In the genomic region with DNA sequence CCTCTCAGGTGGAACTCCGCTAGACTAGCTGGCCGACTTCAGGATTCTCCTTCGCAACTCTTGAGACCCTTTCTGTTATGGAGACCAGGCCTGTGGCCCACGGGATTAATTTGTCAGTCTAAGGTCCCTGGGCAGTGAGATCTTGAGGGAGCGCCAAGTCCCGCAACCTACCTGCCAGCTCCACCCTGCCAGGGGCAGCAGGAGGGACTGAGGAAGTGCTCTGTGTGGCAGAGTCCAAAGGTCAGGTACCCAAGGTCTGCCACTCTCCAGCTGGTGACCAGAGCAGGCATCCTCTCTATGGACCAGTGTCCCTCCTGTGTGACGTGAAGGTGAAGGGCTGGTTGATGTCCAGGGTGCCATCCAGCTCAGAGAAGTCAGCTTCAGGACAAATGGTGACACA, we compare ENCODE assay signal across 18 cellular contexts. TPM values are rescaled to one million over a fixed set of nuclear protein-coding genes. Genes with fewer than 3 reads are reported as not detected.
DNase-seq lines count a peak whose midpoint lies in the region; ATAC-seq and TF ChIP-seq lines count a peak whose summit lies in the region.
"Had no signal": no experiment of that assay in that cellular context is flagged by ENCODE, and none has a peak within 500 bp of the region (broad histone marks: within the 10 kb centered on the region; RNA-seq: fewer than 3 reads in every experiment).

No MANE protein-coding gene starts in this region.

- no peak for ATAC-seq in gastrocnemius medialis
- ATAC-seq in GM18502 (IDR thresholded peaks at IDR 0.05; ENCODE audit: poor library complexity, unreplicated experiment): no peak
- ATAC-seq in HG03039 (IDR thresholded peaks at IDR 0.05; ENCODE audit: unreplicated experiment): no peak

- H3K27ac ChIP-seq in gastrocnemius medialis: no peak overlapping the region
- H3K27ac ChIP-seq: BLaER1, HL-60 had no signal

- peak; percentile 7 for DNase-seq in COLO668 (lab: John Stamatoyannopoulos, UW; ENCODE audit: unreplicated experiment)
- DNase-seq in HT-29 (ENCODE audit: low spot score): peak; percentile 46
- peak; percentile 33 for DNase-seq in mesenteric fat pad (ENCODE audit: low spot score)
- peak; percentile 55 for DNase-seq in posterior vena cava (ENCODE audit: low spot score)
- DNase-seq in gastrocnemius medialis: no peak
- DNase-seq: 8988T; AML-193; CD8-positive, alpha-beta memory T cell; DMS79; HCEC 1CT; HFFc6; IMR-90 had no signal

- intact Hi-C loops in posterior vena cava (cut with DNase I) (loop anchor here in 1 of 2 donors (10.0 kb wide), 1 partner anchor 167 kb away; no protein-coding TSS in a partner anchor), gastrocnemius medialis (cut with DNase I; ENCODE audit: low total_unique reads) (no loop called here)

- H3K4me1 ChIP-seq in gastrocnemius medialis: peaks cover 0 to 4% of the 10 kb centered on the region in 2 donors

- in situ Hi-C loops in gastrocnemius medialis (cut with MboI; ENCODE audit: low sequenced_read_pairs in 4 of 4): loop anchor here in 1 of 4 donors (5.0 kb wide), 1 partner anchor 169 kb away; no protein-coding TSS in a partner anchor

- no peak overlapping the region for H3K4me3 ChIP-seq in gastrocnemius medialis
- H3K4me3 ChIP-seq: BLaER1 had no signal

- no peak for TF ChIP-seq CTCF in gastrocnemius medialis (IDR thresholded peaks at IDR 0.05 in 4 of 5, conservative IDR thresholded peaks at IDR 0.05 in 1 of 5)

- H3K36me3 ChIP-seq in gastrocnemius medialis: no peaks in the 10 kb centered on the region
- H3K36me3 ChIP-seq: BLaER1 had no signal

- H3K27me3 ChIP-seq in gastrocnemius medialis: peaks cover 13 to 17% (median 14%) of the 10 kb centered on the region in 3 donors
- H3K27me3 ChIP-seq: BLaER1 had no signal

- H3K9me3 ChIP-seq in gastrocnemius medialis: no peaks in the 10 kb centered on the region
- H3K9me3 ChIP-seq: BLaER1 had no signal

- TF ChIP-seq POLR2A in gastrocnemius medialis (IDR thresholded peaks at IDR 0.05): no peak

RNA-seq across cellular contexts. Expression of gene SPATA3, which starts 4.3 kb away (rescaled TPM):
- not detected in 2 replicates for total RNA-seq in HT-29 (2014; rRNA removed; shearing (Covaris generic))
- total RNA-seq in mesenteric fat pad: not detected
- not detected for total RNA-seq in posterior vena cava
- total RNA-seq in gastrocnemius medialis: not detected
- total RNA-seq: G401, H4, HFFc6, IMR-90 had no signal

RNA-seq across cellular contexts. Expression of gene C2orf72, which starts 45.7 kb away (rescaled TPM):
- total RNA-seq in HT-29 (2014; rRNA removed; shearing (Covaris generic)): 2.1 and 4.1 TPM in 2 replicates
- total RNA-seq in mesenteric fat pad (not detected), posterior vena cava (under 1 TPM in 1 of 2 donors, not detected in 1; 0.24 TPM), gastrocnemius medialis (under 1 TPM in 3 of 4 donors, not detected in 1; 0.10 to 0.44 (median 0.15) TPM)
- total RNA-seq: HFFc6 had no signal

Comparison
In these comparisons a context has a peak if more than half of its experiments do, and no peak if none do; other contexts are left out.
1. DNase-seq: peak in COLO668 (single experiment), HT-29 (single experiment), mesenteric fat pad (single experiment) and posterior vena cava (single experiment); none in gastrocnemius medialis (0 of 2).